In the genomic region with DNA sequence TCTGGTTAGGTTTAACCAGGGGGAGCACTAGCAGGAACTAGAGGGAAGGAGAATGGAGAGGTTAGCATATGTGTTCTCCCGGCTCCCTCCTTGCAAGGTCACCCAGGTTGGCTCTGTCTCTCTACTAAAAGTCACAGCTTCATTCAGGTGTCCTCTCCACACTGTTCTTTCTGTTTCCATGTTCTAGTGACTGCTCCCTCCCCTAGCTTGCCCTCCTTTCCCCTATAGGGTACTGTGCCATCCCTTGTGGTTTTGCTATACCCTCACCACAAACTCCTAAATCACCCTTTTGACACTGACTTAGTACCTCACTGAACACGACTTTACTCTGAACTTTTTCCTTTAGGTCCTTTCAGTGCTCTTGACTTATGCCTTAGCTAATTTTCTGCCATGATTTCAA, we compare ENCODE assay signal across 23 cellular contexts.
DNase-seq lines count a peak whose midpoint lies in the region; ATAC-seq lines count a peak whose summit lies in the region.
"Had no signal": no experiment of that assay in that cellular context is flagged by ENCODE, and none has a peak within 500 bp of the region (broad histone marks: within the 10 kb centered on the region; RNA-seq: fewer than 3 reads in every experiment).

No MANE protein-coding gene starts in this region.

- 0 out of 2 replicates have a peak, but pooled peaks cover 2% of the 10 kb centered on the region for H3K27me3 ChIP-seq in Karpas-422 (ENCODE audit: low read length)
- H3K27me3 ChIP-seq: ovary had no signal

- H3K36me3 ChIP-seq in Karpas-422 (ENCODE audit: insufficient read depth, low read length): no peaks in the 10 kb centered on the region
- H3K36me3 ChIP-seq: lower lobe of right lung, ovary had no signal

- H3K36me3 Mint-ChIP-seq in stimulated activated memory B cell treated with anti-CD40 and anti-IgM and Interleukin-4, amounts not matched to agents 10 μg/mL and 1 μg/mL and 100 μg/mL, for 72 hours: no peaks in the 10 kb centered on the region

- no peaks in the 10 kb centered on the region for H3K79me2 ChIP-seq in Karpas-422 (ENCODE audit: low read length)

- H3K4me1 ChIP-seq in Karpas-422 (ENCODE audit: low read length): peaks cover 44% of the 10 kb centered on the region
- H3K4me1 ChIP-seq: lower lobe of right lung had no signal

- no peak overlapping the region for H3K4me3 Mint-ChIP-seq in stimulated activated memory B cell treated with anti-CD40 and anti-IgM and Interleukin-4, amounts not matched to agents 10 μg/mL and 1 μg/mL and 100 μg/mL, for 72 hours
- H3K4me3 Mint-ChIP-seq: nephron; T-helper 2 cell treated with Interferon-gamma antibody and Interleukin-4, amounts not matched to agents 5 μg/mL and 100 μg/mL, for 36 hours had no signal

- peak; percentile 48 for DNase-seq in Karpas-422
- no peak for DNase-seq in HuH-7 (ENCODE audit: low spot score)
- no peak for DNase-seq in activated effector memory CD4-positive, alpha-beta T cell treated with Interleukin-2 at 50 U/mL for 16 hours
- DNase-seq in NCI-H524 treated with DMSO at 0.1 percent for 48 hours (lab: John Stamatoyannopoulos, UW): no peak
- DNase-seq: activated CD8-positive, alpha-beta memory T cell treated with anti-CD3 and anti-CD28 coated beads, Interleukin-2, amount 50 U/mL, for 48 hours; Calu3; HCEC 1CT; lower lobe of right lung; mucosa of descending colon; NCI-H1105; NCI-H2029; NCI-H748 treated with DMSO at 0.1 percent for 48 hours; ovary; retina; stimulated activated naive CD4-positive, alpha-beta T cell treated with Interleukin-2 at 50 U/mL for 16 hours had no signal

- H3K27ac ChIP-seq in Karpas-422 (ENCODE audit: low read length): no peak overlapping the region
- H3K27ac ChIP-seq: C4-2B, lower lobe of right lung, ovary, VCaP had no signal

- peak; percentile 4 for ATAC-seq in GM18868 (IDR thresholded peaks at IDR 0.05; ENCODE audit: unreplicated experiment)
- ATAC-seq in HG02798 (IDR thresholded peaks at IDR 0.05; ENCODE audit: poor library complexity, unreplicated experiment): peak; percentile 34
- ATAC-seq in stimulated activated memory B cell treated with anti-CD40 and anti-IgM and Interleukin-4, amounts not matched to agents 10 μg/mL and 1 μg/mL and 100 μg/mL, for 72 hours: peak; percentile 56
- ATAC-seq: lower lobe of right lung, mucosa of descending colon, SK-N-SH treated with all-trans-retinoic acid at 6 μM for 48 hours had no signal

- H3K4me1 Mint-ChIP-seq in stimulated activated memory B cell treated with anti-CD40 and anti-IgM and Interleukin-4, amounts not matched to agents 10 μg/mL and 1 μg/mL and 100 μg/mL, for 72 hours: peaks cover 7% of the 10 kb centered on the region

- no peaks in the 10 kb centered on the region for H3K27me3 Mint-ChIP-seq in stimulated activated memory B cell treated with anti-CD40 and anti-IgM and Interleukin-4, amounts not matched to agents 10 μg/mL and 1 μg/mL and 100 μg/mL, for 72 hours

- H3K9me3 ChIP-seq in Karpas-422 (ENCODE audit: low read length): no peaks in the 10 kb centered on the region
- H3K9me3 ChIP-seq: lower lobe of right lung, mucosa of descending colon, ovary had no signal

- peak overlapping the region; percentile 19 for H3K4me2 ChIP-seq in Karpas-422 (ENCODE audit: low read depth, low read length, poor library complexity, severe bottlenecking)

- H3K4me3 ChIP-seq in Karpas-422 (ENCODE audit: low read length): no peak overlapping the region
- H3K4me3 ChIP-seq: lower lobe of right lung, mucosa of descending colon, ovary had no signal

- no peak overlapping the region for H2AFZ ChIP-seq in Karpas-422 (ENCODE audit: low read length)

- no peak overlapping the region for H3K9ac ChIP-seq in Karpas-422 (ENCODE audit: low read length)

- no peaks in the 10 kb centered on the region for H3K9me2 ChIP-seq in Karpas-422 (replicated peaks; ENCODE audit: insufficient read depth, low read length)

- no peaks in the 10 kb centered on the region for H4K20me1 ChIP-seq in Karpas-422 (ENCODE audit: insufficient read depth, low read depth, low read length)

- peaks cover 4% of the 10 kb centered on the region for H3K9me3 Mint-ChIP-seq in stimulated activated memory B cell treated with anti-CD40 and anti-IgM and Interleukin-4, amounts not matched to agents 10 μg/mL and 1 μg/mL and 100 μg/mL, for 72 hours

- H3K27ac Mint-ChIP-seq in stimulated activated memory B cell treated with anti-CD40 and anti-IgM and Interleukin-4, amounts not matched to agents 10 μg/mL and 1 μg/mL and 100 μg/mL, for 72 hours: no peak overlapping the region
- H3K27ac Mint-ChIP-seq: nephron; T-helper 2 cell treated with Interferon-gamma antibody and Interleukin-4, amounts not matched to agents 5 μg/mL and 100 μg/mL, for 36 hours had no signal

Comparison
In these comparisons a context has a peak if more than half of its experiments do, and no peak if none do; other contexts are left out.
1. ATAC-seq: peak in every context shown above with its lines; median percentile 56 in stimulated activated memory B cell treated with anti-CD40 and anti-IgM and Interleukin-4, amounts not matched to agents 10 μg/mL and 1 μg/mL and 100 μg/mL, for 72 hours; 34 in HG02798; 4 in GM18868.